ENCODE assay signal across 28 cellular contexts in genomic region chr5:574906-575305, GRCh38.
"Had no signal": no experiment of that assay in that cellular context is flagged by ENCODE, and none has a peak within 500 bp of the region (broad histone marks: within the 10 kb centered on the region; RNA-seq: fewer than 3 reads in every experiment).

No MANE protein-coding gene starts in this region.

- H3K4me3 ChIP-seq: coronary artery, esophagus muscularis mucosa, gastroesophageal sphincter, heart left ventricle, hepatocyte, left lung, pancreas, right lobe of liver, smooth muscle cell, stomach, thyroid gland, uterus had no signal

- ATAC-seq: foreskin keratinocyte; gastroesophageal sphincter; heart left ventricle; left lung; naive thymus-derived CD8-positive, alpha-beta T cell; pancreas; right lobe of liver; stimulated activated effector memory CD8-positive, alpha-beta T cell treated with anti-CD3 and anti-CD28 coated beads, Interleukin-12 subunit alpha, Interleukin-12 subunit beta, amount 100 ng/mL, for 72 hours had no signal

- H3K4me1 ChIP-seq: esophagus muscularis mucosa, foreskin keratinocyte, gastroesophageal sphincter, heart left ventricle, left lung, pancreas, right lobe of liver, stomach, thyroid gland, uterus had no signal

- H3K27me3 ChIP-seq: pancreas, right lobe of liver, thyroid gland, uterus had no signal

- H3K27ac ChIP-seq: coronary artery, esophagus muscularis mucosa, foreskin keratinocyte, gastroesophageal sphincter, heart left ventricle, hepatocyte, left lung, pancreas, right lobe of liver, stomach, thyroid gland, uterus had no signal

- H3K9me3 ChIP-seq: right lobe of liver, thyroid gland, uterus had no signal

- H3K36me3 ChIP-seq: esophagus muscularis mucosa, gastroesophageal sphincter, heart left ventricle, left lung, pancreas, right lobe of liver, stomach, thyroid gland, uterus had no signal

- H3K4me1 Mint-ChIP-seq: naive thymus-derived CD8-positive, alpha-beta T cell; stimulated activated effector memory CD8-positive, alpha-beta T cell treated with anti-CD3 and anti-CD28 coated beads, Interleukin-12 subunit alpha, Interleukin-12 subunit beta, amount 100 ng/mL, for 72 hours had no signal

- H3K27ac Mint-ChIP-seq: naive thymus-derived CD8-positive, alpha-beta T cell; nephron progenitor cell; stimulated activated effector memory CD8-positive, alpha-beta T cell treated with anti-CD3 and anti-CD28 coated beads, Interleukin-12 subunit alpha, Interleukin-12 subunit beta, amount 100 ng/mL, for 72 hours had no signal

- H3K36me3 Mint-ChIP-seq: stimulated activated effector memory CD8-positive, alpha-beta T cell treated with anti-CD3 and anti-CD28 coated beads, Interleukin-12 subunit alpha, Interleukin-12 subunit beta, amount 100 ng/mL, for 72 hours had no signal

- DNase-seq: dermis blood vessel endothelial cell; effector memory CD4-positive, alpha-beta T cell; foreskin keratinocyte; heart left ventricle; kidney; left lung; mammary epithelial cell; mesendoderm; naive thymus-derived CD8-positive, alpha-beta T cell; nephron progenitor cell; occipital lobe; retina; right lobe of liver; stimulated activated CD4-positive, alpha-beta T cell treated with anti-CD3 and anti-CD28 coated beads, Interleukin-12 subunit alpha, Interleukin-12 subunit beta, amount 100 ng/mL, for 4 hours; stimulated activated CD4-positive, alpha-beta T cell treated with anti-CD3 and anti-CD28 coated beads, Interleukin-1b, Interleukin-23, amount 100 ng/mL, for 48 hours; stimulated activated CD4-positive, alpha-beta T cell treated with anti-CD3 and anti-CD28 coated beads, Interleukin-4, amount 100 ng/mL, for 1 hour; stimulated activated naive CD4-positive, alpha-beta T cell treated with Interleukin-2 at 50 U/mL for 16 hours; stomach; thyroid gland; trophoblast cell; uterus had no signal

- H3K4me3 Mint-ChIP-seq: naive thymus-derived CD8-positive, alpha-beta T cell; nephron progenitor cell; stimulated activated effector memory CD8-positive, alpha-beta T cell treated with anti-CD3 and anti-CD28 coated beads, Interleukin-12 subunit alpha, Interleukin-12 subunit beta, amount 100 ng/mL, for 72 hours had no signal
